Comparison of ENCODE assay signal across 1 cellular context in the genomic region with DNA sequence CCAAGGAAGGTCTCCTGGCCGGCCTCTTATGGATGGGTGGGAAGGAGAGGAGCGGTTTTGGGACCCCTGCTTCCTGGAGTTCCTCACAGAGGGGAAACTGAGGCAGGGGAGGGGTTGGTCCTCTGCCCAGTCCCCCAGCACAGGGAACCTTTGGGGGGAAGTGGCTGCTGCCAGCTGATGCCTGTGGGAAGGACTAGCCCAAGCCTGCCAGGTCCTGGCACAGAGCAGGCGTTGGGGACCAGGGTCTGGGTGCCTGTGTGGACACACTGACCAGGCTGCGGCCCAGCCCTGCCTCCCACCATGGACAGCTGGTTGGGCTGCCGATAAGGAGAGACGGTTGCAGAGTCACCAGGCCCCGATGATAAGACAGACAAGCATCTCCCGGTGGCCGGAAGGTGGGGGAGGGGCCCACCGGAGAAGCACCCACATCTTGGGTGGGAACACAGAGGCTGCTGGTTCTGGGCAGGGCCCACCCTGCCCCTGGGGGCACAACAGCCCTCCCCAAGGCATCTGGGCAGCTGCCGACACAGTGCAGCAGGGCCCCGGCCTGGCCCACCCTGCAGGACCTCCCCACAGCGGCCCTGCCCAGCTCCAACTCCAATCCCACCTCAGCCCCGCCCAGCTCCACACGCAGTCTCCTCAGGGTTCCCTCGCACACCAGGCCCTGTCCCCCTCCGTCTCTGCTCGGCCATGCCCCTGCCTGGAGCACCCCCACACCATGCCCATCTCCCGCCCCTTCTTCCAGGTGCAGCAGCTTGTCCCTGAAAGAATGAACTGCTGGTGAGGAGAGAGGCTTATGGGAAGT.
A peak's percentile ranks its signal among the peaks of the same experiment; 100 is the strongest.
TF ChIP-seq lines count a peak whose summit lies in the region.

No MANE protein-coding gene starts in this region.

TF ChIP-seq in K562, 482 proteins besides CTCF, POLR2A, EP300 and RAD21 (continued from another document and continues in another):
- TF ChIP-seq, protein P1, sequence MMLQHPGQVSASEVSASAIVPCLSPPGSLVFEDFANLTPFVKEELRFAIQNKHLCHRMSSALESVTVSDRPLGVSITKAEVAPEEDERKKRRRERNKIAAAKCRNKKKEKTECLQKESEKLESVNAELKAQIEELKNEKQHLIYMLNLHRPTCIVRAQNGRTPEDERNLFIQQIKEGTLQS (IDR thresholded peaks at IDR 0.05): peak; percentile 38
- TF ChIP-seq, protein P1 (CRISPR knock-in tag; conservative IDR thresholded peaks at IDR 0.05): no peak
- TF ChIP-seq GABPB1 (CRISPR knock-in tag; IDR thresholded peaks at IDR 0.05) (no peak), FUS (optimal IDR thresholded peaks at IDR 0.05; ENCODE audit: low read depth, low read length) (no peak), ZSCAN32 (CRISPR knock-in tag; IDR thresholded peaks at IDR 0.05) (peak; percentile 74), DDX20 (tag; IDR thresholded peaks at IDR 0.05; ENCODE audit: low read depth) (no peak), BDP1 (IDR thresholded peaks at IDR 0.05; ENCODE audit: insufficient read depth, insufficient read length) (no peak), PRPF4 (IDR thresholded peaks at IDR 0.05; ENCODE audit: insufficient read depth, low read depth, low read length, poor library complexity, severe bottlenecking) (no peak), SMAD4 (CRISPR knock-in tag; conservative IDR thresholded peaks at IDR 0.05) (peak; percentile 96), SMARCA4 (IDR thresholded peaks at IDR 0.05) (peak; percentile 89), ZNF184 (CRISPR knock-in tag; IDR thresholded peaks at IDR 0.05) (no peak), COPS2 (conservative IDR thresholded peaks at IDR 0.05) (no peak), IFI16 (CRISPR knock-in tag; IDR thresholded peaks at IDR 0.05) (peak; percentile 39; the same call in 1 of the 2 replicates), HDGF (IDR thresholded peaks at IDR 0.05) (peak; percentile 96), HMG20A (CRISPR knock-in tag; conservative IDR thresholded peaks at IDR 0.05) (no peak), POLR2AphosphoS5 (IDR thresholded peaks at IDR 0.05; ENCODE audit: control insufficient read depth, insufficient read depth, low read depth, low read length) (peak; percentile 78), SREBF2 (CRISPR knock-in tag; IDR thresholded peaks at IDR 0.05) (no peak), RBM34 (IDR thresholded peaks at IDR 0.05; ENCODE audit: borderline replicate concordance, insufficient read depth, low read length) (no peak), ZNF830 (CRISPR knock-in tag; IDR thresholded peaks at IDR 0.05) (peak; percentile 90; the same call in 1 of the 2 replicates), RCOR1 (IDR thresholded peaks at IDR 0.05; ENCODE audit: borderline replicate concordance in 1 of 2, low read depth in 2 of 2, low read length in 2 of 2) (peak in 1 of 2 experiments; percentile 82; a peak in 2 of 4 replicates), NCOA2 (IDR thresholded peaks at IDR 0.05; ENCODE audit: partially characterized antibody in 2 of 2) (no peak), ZNF133 (CRISPR knock-in tag; IDR thresholded peaks at IDR 0.05) (no peak), THRAP3 (IDR thresholded peaks at IDR 0.05; ENCODE audit: borderline replicate concordance) (0 out of 2 replicates have a peak, but pooled peaks have one; percentile 74), TAF1 (IDR thresholded peaks at IDR 0.05; ENCODE audit: control insufficient read depth, extremely low read depth, insufficient read depth, low read length, severe bottlenecking) (peak; percentile 43), ZBTB8A (IDR thresholded peaks at IDR 0.05; ENCODE audit: partially characterized antibody) (no peak), KLF6 (CRISPR knock-in tag; IDR thresholded peaks at IDR 0.05; ENCODE audit: borderline replicate concordance) (peak; percentile 87; the same call in 1 of the 2 replicates), FOXJ2 (tag; IDR thresholded peaks at IDR 0.05) (peak; percentile 51; the same call in 1 of the 2 replicates), LARP7 (IDR thresholded peaks at IDR 0.05) (no peak), ZNF766 (CRISPR knock-in tag; conservative IDR thresholded peaks at IDR 0.05) (peak; percentile 13), FOXM1 (IDR thresholded peaks at IDR 0.05; ENCODE audit: low read depth) (peak; percentile 59; the same call in 1 of the 2 replicates), FOXM1 (CRISPR knock-in tag; IDR thresholded peaks at IDR 0.05; ENCODE audit: low read depth) (0 out of 2 replicates have a peak, but pooled peaks have one; percentile 39), RFX5 (IDR thresholded peaks at IDR 0.05; ENCODE audit: low read depth, low read length) (no peak), HNRNPUL1 (IDR thresholded peaks at IDR 0.05; ENCODE audit: low read length) (no peak), ASH1L (IDR thresholded peaks at IDR 0.05; ENCODE audit: borderline replicate concordance, low read depth, partially characterized antibody) (peak; percentile 32), BRCA1 (IDR thresholded peaks at IDR 0.05) (no peak), BRCA1 (CRISPR knock-in tag; IDR thresholded peaks at IDR 0.05) (no peak), SMARCA5 (IDR thresholded peaks at IDR 0.05) (no peak), CC2D1A (IDR thresholded peaks at IDR 0.05) (peak; percentile 82; the same call in 1 of the 2 replicates), HDAC6 (IDR thresholded peaks at IDR 0.05; ENCODE audit: low read depth, low read length) (no peak), SUPT5H (IDR thresholded peaks at IDR 0.05) (peak; percentile 74), IRF2 (CRISPR knock-in tag; IDR thresholded peaks at IDR 0.05) (no peak), ZNF134 (CRISPR knock-in tag; conservative IDR thresholded peaks at IDR 0.05) (peak; percentile 26)
- TF ChIP-seq, protein P2, sequence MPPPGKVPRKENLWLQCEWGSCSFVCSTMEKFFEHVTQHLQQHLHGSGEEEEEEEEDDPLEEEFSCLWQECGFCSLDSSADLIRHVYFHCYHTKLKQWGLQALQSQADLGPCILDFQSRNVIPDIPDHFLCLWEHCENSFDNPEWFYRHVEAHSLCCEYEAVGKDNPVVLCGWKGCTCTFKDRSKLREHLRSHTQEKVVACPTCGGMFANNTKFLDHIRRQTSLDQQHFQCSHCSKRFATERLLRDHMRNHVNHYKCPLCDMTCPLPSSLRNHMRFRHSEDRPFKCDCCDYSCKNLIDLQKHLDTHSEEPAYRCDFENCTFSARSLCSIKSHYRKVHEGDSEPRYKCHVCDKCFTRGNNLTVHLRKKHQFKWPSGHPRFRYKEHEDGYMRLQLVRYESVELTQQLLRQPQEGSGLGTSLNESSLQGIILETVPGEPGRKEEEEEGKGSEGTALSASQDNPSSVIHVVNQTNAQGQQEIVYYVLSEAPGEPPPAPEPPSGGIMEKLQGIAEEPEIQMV (tag; conservative IDR thresholded peaks at IDR 0.05; ENCODE audit: low read depth): no peak
- TF ChIP-seq, protein P3, sequence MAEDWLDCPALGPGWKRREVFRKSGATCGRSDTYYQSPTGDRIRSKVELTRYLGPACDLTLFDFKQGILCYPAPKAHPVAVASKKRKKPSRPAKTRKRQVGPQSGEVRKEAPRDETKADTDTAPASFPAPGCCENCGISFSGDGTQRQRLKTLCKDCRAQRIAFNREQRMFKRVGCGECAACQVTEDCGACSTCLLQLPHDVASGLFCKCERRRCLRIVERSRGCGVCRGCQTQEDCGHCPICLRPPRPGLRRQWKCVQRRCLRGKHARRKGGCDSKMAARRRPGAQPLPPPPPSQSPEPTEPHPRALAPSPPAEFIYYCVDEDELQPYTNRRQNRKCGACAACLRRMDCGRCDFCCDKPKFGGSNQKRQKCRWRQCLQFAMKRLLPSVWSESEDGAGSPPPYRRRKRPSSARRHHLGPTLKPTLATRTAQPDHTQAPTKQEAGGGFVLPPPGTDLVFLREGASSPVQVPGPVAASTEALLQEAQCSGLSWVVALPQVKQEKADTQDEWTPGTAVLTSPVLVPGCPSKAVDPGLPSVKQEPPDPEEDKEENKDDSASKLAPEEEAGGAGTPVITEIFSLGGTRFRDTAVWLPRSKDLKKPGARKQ (CRISPR knock-in tag; IDR thresholded peaks at IDR 0.05): no peak
- TF ChIP-seq, protein P4, sequence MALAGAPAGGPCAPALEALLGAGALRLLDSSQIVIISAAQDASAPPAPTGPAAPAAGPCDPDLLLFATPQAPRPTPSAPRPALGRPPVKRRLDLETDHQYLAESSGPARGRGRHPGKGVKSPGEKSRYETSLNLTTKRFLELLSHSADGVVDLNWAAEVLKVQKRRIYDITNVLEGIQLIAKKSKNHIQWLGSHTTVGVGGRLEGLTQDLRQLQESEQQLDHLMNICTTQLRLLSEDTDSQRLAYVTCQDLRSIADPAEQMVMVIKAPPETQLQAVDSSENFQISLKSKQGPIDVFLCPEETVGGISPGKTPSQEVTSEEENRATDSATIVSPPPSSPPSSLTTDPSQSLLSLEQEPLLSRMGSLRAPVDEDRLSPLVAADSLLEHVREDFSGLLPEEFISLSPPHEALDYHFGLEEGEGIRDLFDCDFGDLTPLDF (CRISPR knock-in tag; IDR thresholded peaks at IDR 0.05): no peak
- TF ChIP-seq, protein P5, sequence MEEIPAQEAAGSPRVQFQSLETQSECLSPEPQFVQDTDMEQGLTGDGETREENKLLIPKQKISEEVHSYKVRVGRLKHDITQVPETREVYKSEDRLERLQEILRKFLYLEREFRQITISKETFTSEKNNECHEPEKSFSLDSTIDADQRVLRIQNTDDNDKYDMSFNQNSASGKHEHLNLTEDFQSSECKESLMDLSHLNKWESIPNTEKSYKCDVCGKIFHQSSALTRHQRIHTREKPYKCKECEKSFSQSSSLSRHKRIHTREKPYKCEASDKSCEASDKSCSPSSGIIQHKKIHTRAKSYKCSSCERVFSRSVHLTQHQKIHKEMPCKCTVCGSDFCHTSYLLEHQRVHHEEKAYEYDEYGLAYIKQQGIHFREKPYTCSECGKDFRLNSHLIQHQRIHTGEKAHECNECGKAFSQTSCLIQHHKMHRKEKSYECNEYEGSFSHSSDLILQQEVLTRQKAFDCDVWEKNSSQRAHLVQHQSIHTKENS (CRISPR knock-in tag; IDR thresholded peaks at IDR 0.05): no peak
- TF ChIP-seq, protein P6, sequence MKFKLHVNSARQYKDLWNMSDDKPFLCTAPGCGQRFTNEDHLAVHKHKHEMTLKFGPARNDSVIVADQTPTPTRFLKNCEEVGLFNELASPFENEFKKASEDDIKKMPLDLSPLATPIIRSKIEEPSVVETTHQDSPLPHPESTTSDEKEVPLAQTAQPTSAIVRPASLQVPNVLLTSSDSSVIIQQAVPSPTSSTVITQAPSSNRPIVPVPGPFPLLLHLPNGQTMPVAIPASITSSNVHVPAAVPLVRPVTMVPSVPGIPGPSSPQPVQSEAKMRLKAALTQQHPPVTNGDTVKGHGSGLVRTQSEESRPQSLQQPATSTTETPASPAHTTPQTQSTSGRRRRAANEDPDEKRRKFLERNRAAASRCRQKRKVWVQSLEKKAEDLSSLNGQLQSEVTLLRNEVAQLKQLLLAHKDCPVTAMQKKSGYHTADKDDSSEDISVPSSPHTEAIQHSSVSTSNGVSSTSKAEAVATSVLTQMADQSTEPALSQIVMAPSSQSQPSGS (CRISPR knock-in tag; IDR thresholded peaks at IDR 0.05): no peak
- TF ChIP-seq, protein P7, sequence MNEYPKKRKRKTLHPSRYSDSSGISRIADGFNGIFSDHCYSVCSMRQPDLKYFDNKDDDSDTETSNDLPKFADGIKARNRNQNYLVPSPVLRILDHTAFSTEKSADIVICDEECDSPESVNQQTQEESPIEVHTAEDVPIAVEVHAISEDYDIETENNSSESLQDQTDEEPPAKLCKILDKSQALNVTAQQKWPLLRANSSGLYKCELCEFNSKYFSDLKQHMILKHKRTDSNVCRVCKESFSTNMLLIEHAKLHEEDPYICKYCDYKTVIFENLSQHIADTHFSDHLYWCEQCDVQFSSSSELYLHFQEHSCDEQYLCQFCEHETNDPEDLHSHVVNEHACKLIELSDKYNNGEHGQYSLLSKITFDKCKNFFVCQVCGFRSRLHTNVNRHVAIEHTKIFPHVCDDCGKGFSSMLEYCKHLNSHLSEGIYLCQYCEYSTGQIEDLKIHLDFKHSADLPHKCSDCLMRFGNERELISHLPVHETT (CRISPR knock-in tag; conservative IDR thresholded peaks at IDR 0.05 in 1 of 2, IDR thresholded peaks at IDR 0.05 in 1 of 2): peak in 1 of 2 experiments; percentile 94; a peak in 2 of 4 replicates
- TF ChIP-seq, protein P8, sequence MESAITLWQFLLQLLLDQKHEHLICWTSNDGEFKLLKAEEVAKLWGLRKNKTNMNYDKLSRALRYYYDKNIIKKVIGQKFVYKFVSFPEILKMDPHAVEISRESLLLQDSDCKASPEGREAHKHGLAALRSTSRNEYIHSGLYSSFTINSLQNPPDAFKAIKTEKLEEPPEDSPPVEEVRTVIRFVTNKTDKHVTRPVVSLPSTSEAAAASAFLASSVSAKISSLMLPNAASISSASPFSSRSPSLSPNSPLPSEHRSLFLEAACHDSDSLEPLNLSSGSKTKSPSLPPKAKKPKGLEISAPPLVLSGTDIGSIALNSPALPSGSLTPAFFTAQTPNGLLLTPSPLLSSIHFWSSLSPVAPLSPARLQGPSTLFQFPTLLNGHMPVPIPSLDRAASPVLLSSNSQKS (CRISPR knock-in tag; IDR thresholded peaks at IDR 0.05): no peak
- TF ChIP-seq, protein P9, sequence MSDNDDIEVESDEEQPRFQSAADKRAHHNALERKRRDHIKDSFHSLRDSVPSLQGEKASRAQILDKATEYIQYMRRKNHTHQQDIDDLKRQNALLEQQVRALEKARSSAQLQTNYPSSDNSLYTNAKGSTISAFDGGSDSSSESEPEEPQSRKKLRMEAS (CRISPR knock-in tag; IDR thresholded peaks at IDR 0.05): no peak
- TF ChIP-seq, protein P10, sequence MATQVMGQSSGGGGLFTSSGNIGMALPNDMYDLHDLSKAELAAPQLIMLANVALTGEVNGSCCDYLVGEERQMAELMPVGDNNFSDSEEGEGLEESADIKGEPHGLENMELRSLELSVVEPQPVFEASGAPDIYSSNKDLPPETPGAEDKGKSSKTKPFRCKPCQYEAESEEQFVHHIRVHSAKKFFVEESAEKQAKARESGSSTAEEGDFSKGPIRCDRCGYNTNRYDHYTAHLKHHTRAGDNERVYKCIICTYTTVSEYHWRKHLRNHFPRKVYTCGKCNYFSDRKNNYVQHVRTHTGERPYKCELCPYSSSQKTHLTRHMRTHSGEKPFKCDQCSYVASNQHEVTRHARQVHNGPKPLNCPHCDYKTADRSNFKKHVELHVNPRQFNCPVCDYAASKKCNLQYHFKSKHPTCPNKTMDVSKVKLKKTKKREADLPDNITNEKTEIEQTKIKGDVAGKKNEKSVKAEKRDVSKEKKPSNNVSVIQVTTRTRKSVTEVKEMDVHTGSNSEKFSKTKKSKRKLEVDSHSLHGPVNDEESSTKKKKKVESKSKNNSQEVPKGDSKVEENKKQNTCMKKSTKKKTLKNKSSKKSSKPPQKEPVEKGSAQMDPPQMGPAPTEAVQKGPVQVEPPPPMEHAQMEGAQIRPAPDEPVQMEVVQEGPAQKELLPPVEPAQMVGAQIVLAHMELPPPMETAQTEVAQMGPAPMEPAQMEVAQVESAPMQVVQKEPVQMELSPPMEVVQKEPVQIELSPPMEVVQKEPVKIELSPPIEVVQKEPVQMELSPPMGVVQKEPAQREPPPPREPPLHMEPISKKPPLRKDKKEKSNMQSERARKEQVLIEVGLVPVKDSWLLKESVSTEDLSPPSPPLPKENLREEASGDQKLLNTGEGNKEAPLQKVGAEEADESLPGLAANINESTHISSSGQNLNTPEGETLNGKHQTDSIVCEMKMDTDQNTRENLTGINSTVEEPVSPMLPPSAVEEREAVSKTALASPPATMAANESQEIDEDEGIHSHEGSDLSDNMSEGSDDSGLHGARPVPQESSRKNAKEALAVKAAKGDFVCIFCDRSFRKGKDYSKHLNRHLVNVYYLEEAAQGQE (CRISPR knock-in tag; IDR thresholded peaks at IDR 0.05; ENCODE audit: low read depth): peak; percentile 42; the same call in 1 of the 2 replicates
